10 cellular contexts compared by ENCODE assay signal in genomic region chr18:57436193-57436964, GRCh38. TPM values are rescaled to one million over a fixed set of nuclear protein-coding genes. Genes with fewer than 3 reads are reported as not detected.
DNase-seq lines count a peak whose midpoint lies in the region; ATAC-seq, FAIRE-seq and TF ChIP-seq lines count a peak whose summit lies in the region.
"Had no signal": no experiment of that assay in that cellular context is flagged by ENCODE, and none has a peak within 500 bp of the region (broad histone marks: within the 10 kb centered on the region; RNA-seq: fewer than 3 reads in every experiment).

No MANE protein-coding gene starts in this region.

- H3K4me1 ChIP-seq in esophagus muscularis mucosa, result peaks cover 58 to 76% (median 72%) of the 10 kb centered on the region in 4 donors
- H3K4me1 ChIP-seq in skeletal muscle satellite cell (ENCODE audit: control insufficient read depth, insufficient read depth, low read length), result peaks cover 16% of the 10 kb centered on the region

- no peak overlapping the region for H3K9ac ChIP-seq in skeletal muscle satellite cell (ENCODE audit: low read depth, low read length)

- H3K27ac Mint-ChIP-seq in activated CD8-positive, alpha-beta memory T cell treated with anti-CD3 and anti-CD28 coated beads, Interleukin-2, amount 10 ng/mL, durations not matched to agents 7 days and 5 days, result peak overlapping the region; percentile 61

- no peak for TF ChIP-seq POLR2A in esophagus muscularis mucosa (IDR thresholded peaks at IDR 0.05; ENCODE audit: low read depth)

- H3K27me3 ChIP-seq in esophagus muscularis mucosa, result peaks cover 4 to 97% (median 88%) of the 10 kb centered on the region in 4 donors
- H3K27me3 ChIP-seq in skeletal muscle satellite cell (ENCODE audit: control insufficient read depth, insufficient read depth, low read length), result peaks cover 91% of the 10 kb centered on the region

- H3K27ac ChIP-seq in esophagus muscularis mucosa (replicated peaks in 1 of 4), result no peak overlapping the region
- H3K27ac ChIP-seq: HL-60, upper lobe of left lung had no signal

- H3K36me3 Mint-ChIP-seq in activated CD8-positive, alpha-beta memory T cell treated with anti-CD3 and anti-CD28 coated beads, Interleukin-2, amount 10 ng/mL, durations not matched to agents 7 days and 5 days, result peaks cover 10% of the 10 kb centered on the region

- TF ChIP-seq CTCF in esophagus muscularis mucosa (IDR thresholded peaks at IDR 0.05), result no peak

- no peaks in the 10 kb centered on the region for H3K9me3 ChIP-seq in esophagus muscularis mucosa
- no peaks in the 10 kb centered on the region for H3K9me3 ChIP-seq in skeletal muscle satellite cell (replicated peaks; ENCODE audit: low read length)
- H3K9me3 ChIP-seq: upper lobe of left lung had no signal

- H3K4me1 Mint-ChIP-seq in activated CD8-positive, alpha-beta memory T cell treated with anti-CD3 and anti-CD28 coated beads, Interleukin-2, amount 10 ng/mL, durations not matched to agents 7 days and 5 days, result peaks cover 23% of the 10 kb centered on the region

- H3K4me2 ChIP-seq in skeletal muscle satellite cell (ENCODE audit: low read length), result peak overlapping the region; percentile 25

- intact Hi-C loops in esophagus muscularis mucosa (cut with DNase I), result no loop called here

- DNase-seq in activated CD8-positive, alpha-beta memory T cell treated with anti-CD3 and anti-CD28 coated beads, Interleukin-2, amount 10 ng/mL, durations not matched to agents 7 days and 5 days, result no peak
- DNase-seq in activated CD8-positive, alpha-beta memory T cell treated with anti-CD3 and anti-CD28 coated beads for 24 hours, result no peak
- DNase-seq in NCI-H748 (lab: John Stamatoyannopoulos, UW; ENCODE audit: unreplicated experiment), result peak; percentile 65
- no peak for DNase-seq in esophagus muscularis mucosa (ENCODE audit: extremely low spot score)
- DNase-seq in NK-92 treated with Interleukin-12 subunit alpha and Interleukin-12 subunit beta, amount 100 ng/mL, for 24 hours (lab: John Stamatoyannopoulos, UW), result no peak
- DNase-seq in NCI-H2196 treated with DMSO at 0.1 percent for 48 hours (lab: John Stamatoyannopoulos, UW; ENCODE audit: unreplicated experiment), result no peak
- no peak for DNase-seq in RCC 7860 (ENCODE audit: low spot score)

- FAIRE-seq in RCC 7860 (lab: Jason Lieb, UNC), result no peak

- no peaks in the 10 kb centered on the region for H3K9me3 Mint-ChIP-seq in activated CD8-positive, alpha-beta memory T cell treated with anti-CD3 and anti-CD28 coated beads, Interleukin-2, amount 10 ng/mL, durations not matched to agents 7 days and 5 days (ENCODE audit: low read depth)

- 4% methylated on average over 18 of the region's 62 CpGs for WGBS in esophagus muscularis mucosa

- TF ChIP-seq EP300 in esophagus muscularis mucosa (IDR thresholded peaks at IDR 0.05), result no peak

- CTCF ChIA-PET in activated CD8-positive, alpha-beta memory T cell treated with anti-CD3 and anti-CD28 coated beads, Interleukin-2, amount 10 ng/mL, durations not matched to agents 7 days and 5 days (lab: Charles Lee), result no interaction called here

- H3K36me3 ChIP-seq in esophagus muscularis mucosa (no peaks in the 10 kb centered on the region), skeletal muscle satellite cell (ENCODE audit: insufficient read depth, low read length) (no peaks in the 10 kb centered on the region)
- H3K36me3 ChIP-seq: upper lobe of left lung had no signal

- no peak for ATAC-seq in activated CD8-positive, alpha-beta memory T cell treated with anti-CD3 and anti-CD28 coated beads, Interleukin-2, amount 10 ng/mL, durations not matched to agents 7 days and 5 days

- H3K27me3 Mint-ChIP-seq in activated CD8-positive, alpha-beta memory T cell treated with anti-CD3 and anti-CD28 coated beads, Interleukin-2, amount 10 ng/mL, durations not matched to agents 7 days and 5 days, result peaks cover 91% of the 10 kb centered on the region

- peak overlapping the region; percentile 44 for H3K4me3 Mint-ChIP-seq in activated CD8-positive, alpha-beta memory T cell treated with anti-CD3 and anti-CD28 coated beads, Interleukin-2, amount 10 ng/mL, durations not matched to agents 7 days and 5 days

- peak overlapping the region; percentile 56 to 69 (median 58) for H3K4me3 ChIP-seq in esophagus muscularis mucosa
- H3K4me3 ChIP-seq in skeletal muscle satellite cell (ENCODE audit: low read length), result no peak overlapping the region

RNA-seq across cellular contexts. Expression of gene ONECUT2, which starts 1.2 kb away (rescaled TPM):
- total RNA-seq in activated CD8-positive, alpha-beta memory T cell treated with anti-CD3 and anti-CD28 coated beads, Interleukin-2, amount 10 ng/mL, durations not matched to agents 7 days and 5 days, result not detected
- total RNA-seq in esophagus muscularis mucosa, result under 1 TPM in 3 of 4 donors, not detected in 1; under 0.01 to 0.06 (median under 0.01) TPM
- under 0.01 TPM in 2 replicates for total RNA-seq in skeletal muscle satellite cell (2012; rRNA removed)
